18 cellular contexts compared by ENCODE assay signal in genomic region chr15:83061680-83062079, GRCh38. TPM values are rescaled to one million over a fixed set of nuclear protein-coding genes. Genes with fewer than 3 reads are reported as not detected.
DNase-seq lines count a peak whose midpoint lies in the region; ATAC-seq lines count a peak whose summit lies in the region.
"Had no signal": no experiment of that assay in that cellular context is flagged by ENCODE, and none has a peak within 500 bp of the region (broad histone marks: within the 10 kb centered on the region; RNA-seq: fewer than 3 reads in every experiment).

No MANE protein-coding gene starts in this region.

- H3K4me2 ChIP-seq in skeletal muscle satellite cell (ENCODE audit: low read length) (peak overlapping the region; percentile 87), neuronal stem cell (ENCODE audit: insufficient read depth, low read length, poor library complexity, severe bottlenecking) (no peak overlapping the region)

- H4K91ac ChIP-seq in neuronal stem cell (ENCODE audit: low read depth, low read length, poor library complexity): no peak overlapping the region

- H3K27me3 ChIP-seq in skeletal muscle satellite cell (ENCODE audit: control insufficient read depth, insufficient read depth, low read length): no peaks in the 10 kb centered on the region
- H3K27me3 ChIP-seq in neuronal stem cell (ENCODE audit: control insufficient read depth in 3 of 3, insufficient read depth in 3 of 3, low read depth in 1 of 3, low read length in 3 of 3): no peaks in the 10 kb centered on the region
- H3K27me3 ChIP-seq: upper lobe of right lung had no signal

- no peak overlapping the region for H2BK120ac ChIP-seq in neuronal stem cell (ENCODE audit: low read depth, low read length)

- H3K36me3 ChIP-seq in SK-N-MC (ENCODE audit: insufficient read depth, low read length) (0 out of 2 replicates have a peak, but pooled peaks cover 3% of the 10 kb centered on the region), skeletal muscle satellite cell (ENCODE audit: insufficient read depth, low read length) (no peaks in the 10 kb centered on the region), neuronal stem cell (replicated peaks in 1 of 2; ENCODE audit: control insufficient read depth in 2 of 2, insufficient read depth in 2 of 2, low read length in 2 of 2) (peaks cover 0 to 56% of the 10 kb centered on the region in 2 donors)
- H3K36me3 ChIP-seq: lower lobe of right lung, upper lobe of right lung had no signal

- peaks cover 38% of the 10 kb centered on the region for H3K4me1 ChIP-seq in skeletal muscle satellite cell (ENCODE audit: control insufficient read depth, insufficient read depth, low read length)
- H3K4me1 ChIP-seq in neuronal stem cell (ENCODE audit: control insufficient read depth in 2 of 2, insufficient read depth in 1 of 2, low read depth in 1 of 2, low read length in 2 of 2): peaks cover 0 to 3% of the 10 kb centered on the region in 2 donors

- no peak overlapping the region for H2AFZ ChIP-seq in neuronal stem cell (ENCODE audit: low read length)

- no peak for ATAC-seq in GM21360 (IDR thresholded peaks at IDR 0.05; ENCODE audit: unreplicated experiment)
- ATAC-seq: activated CD8-positive, alpha-beta T cell treated with anti-CD3 and anti-CD28 coated beads for 36 hours; lower lobe of right lung; upper lobe of right lung had no signal

- no peak overlapping the region for H2BK5ac ChIP-seq in neuronal stem cell (ENCODE audit: low read length)

- H3K79me1 ChIP-seq in neuronal stem cell (ENCODE audit: low read depth, low read length): peaks cover 2% of the 10 kb centered on the region

- no peak overlapping the region for H2AK5ac ChIP-seq in neuronal stem cell (ENCODE audit: low read depth, low read length)

- H3K27ac ChIP-seq in SK-N-MC (peak overlapping the region; percentile 69), neuronal stem cell (replicated peaks; ENCODE audit: low read length) (no peak overlapping the region)
- H3K27ac ChIP-seq: lower lobe of right lung, upper lobe of right lung had no signal

- no peak overlapping the region for H3K9ac ChIP-seq in SK-N-MC (ENCODE audit: insufficient read length)
- no peak overlapping the region for H3K9ac ChIP-seq in skeletal muscle satellite cell (ENCODE audit: low read depth, low read length)
- H3K9ac ChIP-seq in neuronal stem cell (ENCODE audit: low read depth, low read length, poor library complexity): no peak overlapping the region

- no peak overlapping the region for H3K4ac ChIP-seq in neuronal stem cell (ENCODE audit: low read length)

- H3K9me3 ChIP-seq in SK-N-MC (ENCODE audit: low read depth, low read length) (no peaks in the 10 kb centered on the region), skeletal muscle satellite cell (replicated peaks; ENCODE audit: low read length) (no peaks in the 10 kb centered on the region), neuronal stem cell (replicated peaks in 1 of 2; ENCODE audit: control insufficient read depth in 2 of 2, insufficient read depth in 1 of 2, low read depth in 1 of 2, low read length in 2 of 2) (peaks cover 0 to 11% of the 10 kb centered on the region in 2 donors)
- H3K9me3 ChIP-seq: lower lobe of right lung, upper lobe of right lung had no signal

- DNase-seq in NCI-H82 (lab: John Stamatoyannopoulos, UW): peak; percentile 18
- DNase-seq in NCI-H82 treated with DMSO at 0.1 percent for 48 hours (lab: John Stamatoyannopoulos, UW; ENCODE audit: unreplicated experiment): no peak
- DNase-seq in SK-N-MC (ENCODE audit: low read depth, low spot score): peak; percentile 92
- DNase-seq in glomerular visceral epithelial cell (ENCODE audit: extremely low spot score): peak; percentile 22
- no peak for DNase-seq in COLO829 (ENCODE audit: low spot score)
- no peak for DNase-seq in neuronal stem cell (ENCODE audit: low spot score)
- DNase-seq: activated CD8-positive, alpha-beta T cell treated with anti-CD3 and anti-CD28 coated beads for 36 hours; activated effector memory CD4-positive, alpha-beta T cell treated with Interleukin-2 at 50 U/mL for 16 hours; HCEC 1CT; lower lobe of right lung; NCI-H1105; NCI-H446 treated with DMSO at 0.1 percent for 48 hours; RPMI8226; stimulated activated CD4-positive, alpha-beta T cell treated with anti-CD3 and anti-CD28 coated beads, Interleukin-2, amount 100 ng/mL, for 24 hours; upper lobe of right lung had no signal

- WGBS in neuronal stem cell (ENCODE audit: extremely low coverage in 2 of 2, insufficient read length in 2 of 2, insufficient replicate concordance in 1 of 2), 2 donors: no CpG with 5 or more reads among the region's 2 CpGs

- H3K23ac ChIP-seq in neuronal stem cell (ENCODE audit: low read depth, low read length, poor library complexity): no peak overlapping the region

- no peak overlapping the region for H4K8ac ChIP-seq in neuronal stem cell (ENCODE audit: low read depth, low read length)

- H3K14ac ChIP-seq in neuronal stem cell (ENCODE audit: low read length): no peak overlapping the region

- H3K18ac ChIP-seq in neuronal stem cell (ENCODE audit: low read length): no peak overlapping the region

- H3K4me3 ChIP-seq in SK-N-MC (peak overlapping the region; percentile 55), skeletal muscle satellite cell (ENCODE audit: low read length) (no peak overlapping the region), neuronal stem cell (ENCODE audit: low read length in 2 of 2) (no peak overlapping the region)
- H3K4me3 ChIP-seq: lower lobe of right lung, upper lobe of right lung had no signal

- H2BK12ac ChIP-seq in neuronal stem cell (ENCODE audit: low read length): no peak overlapping the region

- H2BK15ac ChIP-seq in neuronal stem cell (ENCODE audit: low read length): no peak overlapping the region

RNA-seq across cellular contexts. Expression of gene BTBD1, which starts 5.4 kb away (rescaled TPM):
- 101 and 107 TPM in 2 replicates for total RNA-seq in skeletal muscle satellite cell (2012; rRNA removed)
- polyA plus RNA-seq in neuronal stem cell (2013, experiment 1 of 2): 23.3 TPM
- 23.8 TPM for polyA plus RNA-seq in neuronal stem cell (2013, experiment 2 of 2)

RNA-seq across cellular contexts. Expression of gene TM6SF1, which starts 45.8 kb away (rescaled TPM):
- 0.44 and 0.51 TPM in 2 replicates for total RNA-seq in skeletal muscle satellite cell (2012; rRNA removed)
- polyA plus RNA-seq in neuronal stem cell (2013, experiment 1 of 2): 0.04 TPM
- polyA plus RNA-seq in neuronal stem cell (2013, experiment 2 of 2): 0.03 TPM
- total RNA-seq: HT1080 had no signal

RNA-seq across cellular contexts. Expression of gene C15orf40, which starts 50.2 kb away (rescaled TPM):
- 6.6 and 9.9 TPM in 2 replicates for total RNA-seq in skeletal muscle satellite cell (2012; rRNA removed)
- 10.4 TPM for polyA plus RNA-seq in neuronal stem cell (2013, experiment 1 of 2)
- 11.2 TPM for polyA plus RNA-seq in neuronal stem cell (2013, experiment 2 of 2)

Comparison
In these comparisons a context has a peak if more than half of its experiments do, and no peak if none do; other contexts are left out.
1. DNase-seq: peak in NCI-H82 (single experiment), SK-N-MC (single experiment) and glomerular visceral epithelial cell (single experiment); none in NCI-H82 treated with DMSO at 0.1 percent for 48 hours (single experiment), COLO829 (single experiment) and neuronal stem cell (single experiment).